Comparison of ENCODE assay signal across 1 cellular context in the genomic region with DNA sequence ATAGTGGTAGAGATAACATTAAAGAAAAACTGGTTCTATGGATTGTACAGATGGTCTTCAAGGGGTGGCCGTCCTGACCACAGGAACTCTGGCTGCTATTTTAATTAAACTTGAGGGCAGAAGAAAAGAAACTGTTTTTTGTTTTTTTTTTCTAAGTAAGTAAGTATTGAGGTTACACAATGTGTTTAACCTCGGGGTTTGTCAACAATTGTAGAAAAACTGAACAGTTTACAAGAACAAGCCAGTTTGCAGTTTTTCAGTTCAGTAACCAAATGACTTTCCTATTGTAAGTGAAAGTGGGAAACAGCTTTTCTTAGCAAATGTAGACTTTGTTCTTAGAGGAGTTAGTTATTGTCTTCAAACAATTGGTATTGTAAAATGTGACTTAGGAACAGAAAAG.
TF ChIP-seq lines count a peak whose summit lies in the region.

No MANE protein-coding gene starts in this region.

TF ChIP-seq in HepG2, 621 proteins besides CTCF, POLR2A, EP300 and RAD21 (continued from another document and continues in another):
- TF ChIP-seq, protein P1, sequence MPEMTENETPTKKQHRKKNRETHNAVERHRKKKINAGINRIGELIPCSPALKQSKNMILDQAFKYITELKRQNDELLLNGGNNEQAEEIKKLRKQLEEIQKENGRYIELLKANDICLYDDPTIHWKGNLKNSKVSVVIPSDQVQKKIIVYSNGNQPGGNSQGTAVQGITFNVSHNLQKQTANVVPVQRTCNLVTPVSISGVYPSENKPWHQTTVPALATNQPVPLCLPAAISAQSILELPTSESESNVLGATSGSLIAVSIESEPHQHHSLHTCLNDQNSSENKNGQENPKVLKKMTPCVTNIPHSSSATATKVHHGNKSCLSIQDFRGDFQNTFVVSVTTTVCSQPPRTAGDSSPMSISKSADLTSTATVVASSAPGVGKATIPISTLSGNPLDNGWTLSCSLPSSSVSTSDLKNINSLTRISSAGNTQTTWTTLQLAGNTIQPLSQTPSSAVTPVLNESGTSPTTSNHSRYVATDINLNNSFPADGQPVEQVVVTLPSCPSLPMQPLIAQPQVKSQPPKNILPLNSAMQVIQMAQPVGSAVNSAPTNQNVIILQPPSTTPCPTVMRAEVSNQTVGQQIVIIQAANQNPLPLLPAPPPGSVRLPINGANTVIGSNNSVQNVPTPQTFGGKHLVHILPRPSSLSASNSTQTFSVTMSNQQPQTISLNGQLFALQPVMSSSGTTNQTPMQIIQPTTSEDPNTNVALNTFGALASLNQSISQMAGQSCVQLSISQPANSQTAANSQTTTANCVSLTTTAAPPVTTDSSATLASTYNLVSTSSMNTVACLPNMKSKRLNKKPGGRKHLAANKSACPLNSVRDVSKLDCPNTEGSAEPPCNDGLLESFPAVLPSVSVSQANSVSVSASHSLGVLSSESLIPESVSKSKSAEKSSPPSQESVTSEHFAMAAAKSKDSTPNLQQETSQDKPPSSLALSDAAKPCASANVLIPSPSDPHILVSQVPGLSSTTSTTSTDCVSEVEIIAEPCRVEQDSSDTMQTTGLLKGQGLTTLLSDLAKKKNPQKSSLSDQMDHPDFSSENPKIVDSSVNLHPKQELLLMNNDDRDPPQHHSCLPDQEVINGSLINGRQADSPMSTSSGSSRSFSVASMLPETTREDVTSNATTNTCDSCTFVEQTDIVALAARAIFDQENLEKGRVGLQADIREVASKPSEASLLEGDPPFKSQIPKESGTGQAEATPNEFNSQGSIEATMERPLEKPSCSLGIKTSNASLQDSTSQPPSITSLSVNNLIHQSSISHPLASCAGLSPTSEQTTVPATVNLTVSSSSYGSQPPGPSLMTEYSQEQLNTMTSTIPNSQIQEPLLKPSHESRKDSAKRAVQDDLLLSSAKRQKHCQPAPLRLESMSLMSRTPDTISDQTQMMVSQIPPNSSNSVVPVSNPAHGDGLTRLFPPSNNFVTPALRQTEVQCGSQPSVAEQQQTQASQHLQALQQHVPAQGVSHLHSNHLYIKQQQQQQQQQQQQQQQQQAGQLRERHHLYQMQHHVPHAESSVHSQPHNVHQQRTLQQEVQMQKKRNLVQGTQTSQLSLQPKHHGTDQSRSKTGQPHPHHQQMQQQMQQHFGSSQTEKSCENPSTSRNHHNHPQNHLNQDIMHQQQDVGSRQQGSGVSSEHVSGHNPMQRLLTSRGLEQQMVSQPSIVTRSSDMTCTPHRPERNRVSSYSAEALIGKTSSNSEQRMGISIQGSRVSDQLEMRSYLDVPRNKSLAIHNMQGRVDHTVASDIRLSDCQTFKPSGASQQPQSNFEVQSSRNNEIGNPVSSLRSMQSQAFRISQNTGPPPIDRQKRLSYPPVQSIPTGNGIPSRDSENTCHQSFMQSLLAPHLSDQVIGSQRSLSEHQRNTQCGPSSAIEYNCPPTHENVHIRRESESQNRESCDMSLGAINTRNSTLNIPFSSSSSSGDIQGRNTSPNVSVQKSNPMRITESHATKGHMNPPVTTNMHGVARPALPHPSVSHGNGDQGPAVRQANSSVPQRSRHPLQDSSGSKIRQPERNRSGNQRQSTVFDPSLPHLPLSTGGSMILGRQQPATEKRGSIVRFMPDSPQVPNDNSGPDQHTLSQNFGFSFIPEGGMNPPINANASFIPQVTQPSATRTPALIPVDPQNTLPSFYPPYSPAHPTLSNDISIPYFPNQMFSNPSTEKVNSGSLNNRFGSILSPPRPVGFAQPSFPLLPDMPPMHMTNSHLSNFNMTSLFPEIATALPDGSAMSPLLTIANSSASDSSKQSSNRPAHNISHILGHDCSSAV (CRISPR knock-in tag; IDR thresholded peaks at IDR 0.05; ENCODE audit: borderline replicate concordance): no peak
- TF ChIP-seq SOX6 (IDR thresholded peaks at IDR 0.05) (no peak), SOX6 (CRISPR knock-in tag; IDR thresholded peaks at IDR 0.05) (peak; percentile 58; the same call in 1 of the 2 replicates), ZMYM3 (CRISPR knock-in tag; IDR thresholded peaks at IDR 0.05) (no peak), ZNF644 (CRISPR knock-in tag; IDR thresholded peaks at IDR 0.05; ENCODE audit: low read depth) (no peak), ZNF235 (CRISPR knock-in tag; IDR thresholded peaks at IDR 0.05; ENCODE audit: borderline replicate concordance) (no peak), FOXK1 (CRISPR knock-in tag; IDR thresholded peaks at IDR 0.05; ENCODE audit: borderline replicate concordance, low read depth) (no peak), NPAS2 (CRISPR knock-in tag; IDR thresholded peaks at IDR 0.05; ENCODE audit: borderline replicate concordance) (no peak), PAF1 (CRISPR knock-in tag; IDR thresholded peaks at IDR 0.05) (no peak), KDM4B (CRISPR knock-in tag; IDR thresholded peaks at IDR 0.05) (no peak), THAP11 (CRISPR knock-in tag; IDR thresholded peaks at IDR 0.05) (peak; percentile 14; the same call in 1 of the 2 replicates), NR1H2 (CRISPR knock-in tag; IDR thresholded peaks at IDR 0.05; ENCODE audit: borderline replicate concordance, low read depth) (no peak), FOXA1 (IDR thresholded peaks at IDR 0.05) (no peak), FOXA1 (CRISPR knock-in tag; IDR thresholded peaks at IDR 0.05) (no peak), ZNF878 (CRISPR knock-in tag; IDR thresholded peaks at IDR 0.05) (no peak), ZFP36L2 (CRISPR knock-in tag; IDR thresholded peaks at IDR 0.05) (no peak), CREM (IDR thresholded peaks at IDR 0.05) (no peak), CREM (CRISPR knock-in tag; IDR thresholded peaks at IDR 0.05) (no peak), ZNF83 (CRISPR knock-in tag; IDR thresholded peaks at IDR 0.05; ENCODE audit: borderline replicate concordance) (no peak), BRD4 (CRISPR knock-in tag; IDR thresholded peaks at IDR 0.05) (no peak), ZNF549 (CRISPR knock-in tag; IDR thresholded peaks at IDR 0.05) (no peak), TCF7 (IDR thresholded peaks at IDR 0.05; ENCODE audit: low read depth) (0 out of 2 replicates have a peak, but pooled peaks have one; percentile 11), ARNT (IDR thresholded peaks at IDR 0.05) (no peak), HNRNPK (IDR thresholded peaks at IDR 0.05; ENCODE audit: low read depth, low read length, poor library complexity, severe bottlenecking) (no peak), ZNF879 (CRISPR knock-in tag; IDR thresholded peaks at IDR 0.05) (no peak), ASH2L (IDR thresholded peaks at IDR 0.05; ENCODE audit: insufficient read length, low read depth, low read length) (no peak)
- TF ChIP-seq, protein P2, sequence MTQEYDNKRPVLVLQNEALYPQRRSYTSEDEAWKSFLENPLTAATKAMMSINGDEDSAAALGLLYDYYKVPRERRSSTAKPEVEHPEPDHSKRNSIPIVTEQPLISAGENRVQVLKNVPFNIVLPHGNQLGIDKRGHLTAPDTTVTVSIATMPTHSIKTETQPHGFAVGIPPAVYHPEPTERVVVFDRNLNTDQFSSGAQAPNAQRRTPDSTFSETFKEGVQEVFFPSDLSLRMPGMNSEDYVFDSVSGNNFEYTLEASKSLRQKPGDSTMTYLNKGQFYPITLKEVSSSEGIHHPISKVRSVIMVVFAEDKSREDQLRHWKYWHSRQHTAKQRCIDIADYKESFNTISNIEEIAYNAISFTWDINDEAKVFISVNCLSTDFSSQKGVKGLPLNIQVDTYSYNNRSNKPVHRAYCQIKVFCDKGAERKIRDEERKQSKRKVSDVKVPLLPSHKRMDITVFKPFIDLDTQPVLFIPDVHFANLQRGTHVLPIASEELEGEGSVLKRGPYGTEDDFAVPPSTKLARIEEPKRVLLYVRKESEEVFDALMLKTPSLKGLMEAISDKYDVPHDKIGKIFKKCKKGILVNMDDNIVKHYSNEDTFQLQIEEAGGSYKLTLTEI (CRISPR knock-in tag; conservative IDR thresholded peaks at IDR 0.05): no peak
- TF ChIP-seq, protein P3, sequence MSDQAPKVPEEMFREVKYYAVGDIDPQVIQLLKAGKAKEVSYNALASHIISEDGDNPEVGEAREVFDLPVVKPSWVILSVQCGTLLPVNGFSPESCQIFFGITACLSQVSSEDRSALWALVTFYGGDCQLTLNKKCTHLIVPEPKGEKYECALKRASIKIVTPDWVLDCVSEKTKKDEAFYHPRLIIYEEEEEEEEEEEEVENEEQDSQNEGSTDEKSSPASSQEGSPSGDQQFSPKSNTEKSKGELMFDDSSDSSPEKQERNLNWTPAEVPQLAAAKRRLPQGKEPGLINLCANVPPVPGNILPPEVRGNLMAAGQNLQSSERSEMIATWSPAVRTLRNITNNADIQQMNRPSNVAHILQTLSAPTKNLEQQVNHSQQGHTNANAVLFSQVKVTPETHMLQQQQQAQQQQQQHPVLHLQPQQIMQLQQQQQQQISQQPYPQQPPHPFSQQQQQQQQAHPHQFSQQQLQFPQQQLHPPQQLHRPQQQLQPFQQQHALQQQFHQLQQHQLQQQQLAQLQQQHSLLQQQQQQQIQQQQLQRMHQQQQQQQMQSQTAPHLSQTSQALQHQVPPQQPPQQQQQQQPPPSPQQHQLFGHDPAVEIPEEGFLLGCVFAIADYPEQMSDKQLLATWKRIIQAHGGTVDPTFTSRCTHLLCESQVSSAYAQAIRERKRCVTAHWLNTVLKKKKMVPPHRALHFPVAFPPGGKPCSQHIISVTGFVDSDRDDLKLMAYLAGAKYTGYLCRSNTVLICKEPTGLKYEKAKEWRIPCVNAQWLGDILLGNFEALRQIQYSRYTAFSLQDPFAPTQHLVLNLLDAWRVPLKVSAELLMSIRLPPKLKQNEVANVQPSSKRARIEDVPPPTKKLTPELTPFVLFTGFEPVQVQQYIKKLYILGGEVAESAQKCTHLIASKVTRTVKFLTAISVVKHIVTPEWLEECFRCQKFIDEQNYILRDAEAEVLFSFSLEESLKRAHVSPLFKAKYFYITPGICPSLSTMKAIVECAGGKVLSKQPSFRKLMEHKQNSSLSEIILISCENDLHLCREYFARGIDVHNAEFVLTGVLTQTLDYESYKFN (CRISPR knock-in tag; conservative IDR thresholded peaks at IDR 0.05): no peak; the same call in 1 of the 2 replicates
- TF ChIP-seq, protein P4, sequence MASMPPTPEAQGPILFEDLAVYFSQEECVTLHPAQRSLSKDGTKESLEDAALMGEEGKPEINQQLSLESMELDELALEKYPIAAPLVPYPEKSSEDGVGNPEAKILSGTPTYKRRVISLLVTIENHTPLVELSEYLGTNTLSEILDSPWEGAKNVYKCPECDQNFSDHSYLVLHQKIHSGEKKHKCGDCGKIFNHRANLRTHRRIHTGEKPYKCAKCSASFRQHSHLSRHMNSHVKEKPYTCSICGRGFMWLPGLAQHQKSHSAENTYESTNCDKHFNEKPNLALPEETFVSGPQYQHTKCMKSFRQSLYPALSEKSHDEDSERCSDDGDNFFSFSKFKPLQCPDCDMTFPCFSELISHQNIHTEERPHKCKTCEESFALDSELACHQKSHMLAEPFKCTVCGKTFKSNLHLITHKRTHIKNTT (CRISPR knock-in tag; IDR thresholded peaks at IDR 0.05): no peak
- TF ChIP-seq, protein P5, sequence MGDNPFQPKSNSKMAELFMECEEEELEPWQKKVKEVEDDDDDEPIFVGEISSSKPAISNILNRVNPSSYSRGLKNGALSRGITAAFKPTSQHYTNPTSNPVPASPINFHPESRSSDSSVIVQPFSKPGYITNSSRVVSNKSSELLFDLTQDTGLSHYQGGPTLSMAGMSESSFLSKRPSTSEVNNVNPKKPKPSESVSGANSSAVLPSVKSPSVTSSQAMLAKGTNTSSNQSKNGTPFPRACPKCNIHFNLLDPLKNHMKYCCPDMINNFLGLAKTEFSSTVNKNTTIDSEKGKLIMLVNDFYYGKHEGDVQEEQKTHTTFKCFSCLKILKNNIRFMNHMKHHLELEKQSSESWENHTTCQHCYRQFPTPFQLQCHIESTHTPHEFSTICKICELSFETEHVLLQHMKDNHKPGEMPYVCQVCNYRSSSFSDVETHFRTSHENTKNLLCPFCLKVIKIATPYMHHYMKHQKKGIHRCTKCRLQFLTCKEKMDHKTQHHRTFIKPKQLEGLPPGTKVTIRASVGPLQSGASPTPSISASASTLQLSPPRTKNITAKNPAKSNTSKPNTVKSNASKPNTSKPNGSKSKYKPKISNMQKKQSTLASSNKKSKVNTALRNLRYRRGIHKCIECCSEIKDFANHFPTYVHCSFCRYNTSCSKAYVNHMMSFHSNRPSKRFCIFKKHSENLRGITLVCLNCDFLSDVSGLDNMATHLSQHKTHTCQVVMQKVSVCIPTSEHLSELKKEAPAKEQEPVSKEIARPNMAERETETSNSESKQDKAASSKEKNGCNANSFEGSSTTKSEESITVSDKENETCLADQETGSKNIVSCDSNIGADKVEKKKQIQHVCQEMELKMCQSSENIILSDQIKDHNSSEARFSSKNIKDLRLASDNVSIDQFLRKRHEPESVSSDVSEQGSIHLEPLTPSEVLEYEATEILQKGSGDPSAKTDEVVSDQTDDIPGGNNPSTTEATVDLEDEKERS (CRISPR knock-in tag; IDR thresholded peaks at IDR 0.05): no peak
- TF ChIP-seq, protein P6, sequence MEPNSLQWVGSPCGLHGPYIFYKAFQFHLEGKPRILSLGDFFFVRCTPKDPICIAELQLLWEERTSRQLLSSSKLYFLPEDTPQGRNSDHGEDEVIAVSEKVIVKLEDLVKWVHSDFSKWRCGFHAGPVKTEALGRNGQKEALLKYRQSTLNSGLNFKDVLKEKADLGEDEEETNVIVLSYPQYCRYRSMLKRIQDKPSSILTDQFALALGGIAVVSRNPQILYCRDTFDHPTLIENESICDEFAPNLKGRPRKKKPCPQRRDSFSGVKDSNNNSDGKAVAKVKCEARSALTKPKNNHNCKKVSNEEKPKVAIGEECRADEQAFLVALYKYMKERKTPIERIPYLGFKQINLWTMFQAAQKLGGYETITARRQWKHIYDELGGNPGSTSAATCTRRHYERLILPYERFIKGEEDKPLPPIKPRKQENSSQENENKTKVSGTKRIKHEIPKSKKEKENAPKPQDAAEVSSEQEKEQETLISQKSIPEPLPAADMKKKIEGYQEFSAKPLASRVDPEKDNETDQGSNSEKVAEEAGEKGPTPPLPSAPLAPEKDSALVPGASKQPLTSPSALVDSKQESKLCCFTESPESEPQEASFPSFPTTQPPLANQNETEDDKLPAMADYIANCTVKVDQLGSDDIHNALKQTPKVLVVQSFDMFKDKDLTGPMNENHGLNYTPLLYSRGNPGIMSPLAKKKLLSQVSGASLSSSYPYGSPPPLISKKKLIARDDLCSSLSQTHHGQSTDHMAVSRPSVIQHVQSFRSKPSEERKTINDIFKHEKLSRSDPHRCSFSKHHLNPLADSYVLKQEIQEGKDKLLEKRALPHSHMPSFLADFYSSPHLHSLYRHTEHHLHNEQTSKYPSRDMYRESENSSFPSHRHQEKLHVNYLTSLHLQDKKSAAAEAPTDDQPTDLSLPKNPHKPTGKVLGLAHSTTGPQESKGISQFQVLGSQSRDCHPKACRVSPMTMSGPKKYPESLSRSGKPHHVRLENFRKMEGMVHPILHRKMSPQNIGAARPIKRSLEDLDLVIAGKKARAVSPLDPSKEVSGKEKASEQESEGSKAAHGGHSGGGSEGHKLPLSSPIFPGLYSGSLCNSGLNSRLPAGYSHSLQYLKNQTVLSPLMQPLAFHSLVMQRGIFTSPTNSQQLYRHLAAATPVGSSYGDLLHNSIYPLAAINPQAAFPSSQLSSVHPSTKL (CRISPR knock-in tag; IDR thresholded peaks at IDR 0.05): peak; percentile 55; the same call in 1 of the 2 replicates
- TF ChIP-seq, protein P7, sequence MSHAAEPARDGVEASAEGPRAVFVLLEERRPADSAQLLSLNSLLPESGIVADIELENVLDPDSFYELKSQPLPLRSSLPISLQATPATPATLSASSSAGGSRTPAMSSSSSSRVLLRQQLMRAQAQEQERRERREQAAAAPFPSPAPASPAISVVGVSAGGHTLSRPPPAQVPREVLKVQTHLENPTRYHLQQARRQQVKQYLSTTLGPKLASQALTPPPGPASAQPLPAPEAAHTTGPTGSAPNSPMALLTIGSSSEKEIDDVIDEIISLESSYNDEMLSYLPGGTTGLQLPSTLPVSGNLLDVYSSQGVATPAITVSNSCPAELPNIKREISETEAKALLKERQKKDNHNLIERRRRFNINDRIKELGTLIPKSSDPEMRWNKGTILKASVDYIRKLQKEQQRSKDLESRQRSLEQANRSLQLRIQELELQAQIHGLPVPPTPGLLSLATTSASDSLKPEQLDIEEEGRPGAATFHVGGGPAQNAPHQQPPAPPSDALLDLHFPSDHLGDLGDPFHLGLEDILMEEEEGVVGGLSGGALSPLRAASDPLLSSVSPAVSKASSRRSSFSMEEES (CRISPR knock-in tag; IDR thresholded peaks at IDR 0.05): no peak
